Comparison of ENCODE assay signal across 27 cellular contexts in genomic region chr12:27342551-27342950, GRCh38. TPM values are rescaled to one million over a fixed set of nuclear protein-coding genes. Genes with fewer than 3 reads are reported as not detected.
DNase-seq lines count a peak whose midpoint lies in the region; ATAC-seq and TF ChIP-seq lines count a peak whose summit lies in the region.
"Had no signal": no experiment of that assay in that cellular context is flagged by ENCODE, and none has a peak within 500 bp of the region (broad histone marks: within the 10 kb centered on the region; RNA-seq: fewer than 3 reads in every experiment).

No MANE protein-coding gene starts in this region.

- H3K9me3 Mint-ChIP-seq in HFFc6 = no peaks in the 10 kb centered on the region; the same call in 1 of the 2 replicates
- H3K9me3 Mint-ChIP-seq in glutamatergic neuron (ENCODE audit: unreplicated experiment) = no peaks in the 10 kb centered on the region
- no peaks in the 10 kb centered on the region for H3K9me3 Mint-ChIP-seq in activated T-helper 1 cell treated with anti-CD3 and anti-CD28 coated beads, Interleukin-12 subunit alpha, Interleukin-12 subunit beta, Interleukin-2, Interleukin-4 antibody, amounts not matched to agents 30 ng/mL and 10 ng/mL and 1 ng/mL, durations not matched to agents 14 hours and 24 hours and 36 hours
- H3K9me3 Mint-ChIP-seq: activated naive CD4-positive, alpha-beta T cell treated with anti-CD3 and anti-CD28 coated beads, Interleukin-2, amount 50 U/mL, for 72 hours; natural killer cell had no signal

- no peak for ATAC-seq in GM18873 (IDR thresholded peaks at IDR 0.05; ENCODE audit: low FRiP score, unreplicated experiment)
- ATAC-seq: activated naive CD4-positive, alpha-beta T cell treated with anti-CD3 and anti-CD28 coated beads, Interleukin-2, amount 50 U/mL, for 72 hours; natural killer cell had no signal

- H3K4me3 Mint-ChIP-seq in HFFc6 = peak overlapping the region; percentile 76
- no peak overlapping the region for H3K4me3 Mint-ChIP-seq in glutamatergic neuron (ENCODE audit: unreplicated experiment)
- H3K4me3 Mint-ChIP-seq in activated T-helper 1 cell treated with anti-CD3 and anti-CD28 coated beads, Interleukin-12 subunit alpha, Interleukin-12 subunit beta, Interleukin-2, Interleukin-4 antibody, amounts not matched to agents 30 ng/mL and 10 ng/mL and 1 ng/mL, durations not matched to agents 14 hours and 24 hours and 36 hours = no peak overlapping the region
- H3K4me3 Mint-ChIP-seq: natural killer cell had no signal

- in situ Hi-C loops in ACHN (cut with HindIII; ENCODE audit: low pct_ligation_motif_present, low pct_unique_long_range_greater_than_20kb, low sequenced_read_pairs) = no loop called here
- in situ Hi-C loops in astrocyte of the spinal cord (cut with HindIII; ENCODE audit: low sequenced_read_pairs) = no loop called here

- no peak for TF ChIP-seq CTCF in HFFc6 (IDR thresholded peaks at IDR 0.05)
- TF ChIP-seq CTCF in astrocyte of the spinal cord (IDR thresholded peaks at IDR 0.05; ENCODE audit: low read depth, low read length) = no peak
- no peak for TF ChIP-seq CTCF in glutamatergic neuron (IDR thresholded peaks at IDR 0.05; ENCODE audit: partially characterized antibody, unreplicated experiment)

- DNase-seq in ACHN = peak; percentile 52
- peak; percentile 32 for DNase-seq in HFFc6
- peak; percentile 34 for DNase-seq in astrocyte of the spinal cord (ENCODE audit: low read depth, low spot score)
- peak; percentile 49 for DNase-seq in kidney tubule cell (ENCODE audit: low spot score)
- no peak for DNase-seq in glutamatergic neuron
- no peak for DNase-seq in NCI-H446 (lab: John Stamatoyannopoulos, UW)
- DNase-seq in activated T-helper 1 cell treated with anti-CD3 and anti-CD28 coated beads, Interleukin-12 subunit alpha, Interleukin-12 subunit beta, Interleukin-2, Interleukin-4 antibody, amounts not matched to agents 30 ng/mL and 10 ng/mL and 1 ng/mL, durations not matched to agents 14 hours and 24 hours and 36 hours (ENCODE audit: low spot score) = no peak
- DNase-seq: activated CD4-positive, alpha-beta T cell treated with anti-CD3 and anti-CD28 coated beads for 4 hours; activated effector memory CD4-positive, alpha-beta T cell treated with Interleukin-2 at 50 U/mL for 16 hours; amygdala; DMS153; effector CD4-positive, alpha-beta T cell; head of caudate nucleus; natural killer cell; NCI-H1930; NCI-H526; occipital lobe; Right ventricle myocardium superior; sigmoid colon; stimulated activated CD4-positive, alpha-beta T cell treated with anti-CD3 and anti-CD28 coated beads, Interleukin-15, amount 100 ng/mL, for 24 hours; stimulated activated CD4-positive, alpha-beta T cell treated with anti-CD3 and anti-CD28 coated beads, Interleukin-4, amount 100 ng/mL, for 4 hours; transverse colon; WERI-Rb-1 had no signal

- H3K27me3 Mint-ChIP-seq in HFFc6 (ENCODE audit: insufficient read depth) (no peaks in the 10 kb centered on the region; the same call in 1 of the 2 replicates), glutamatergic neuron (ENCODE audit: unreplicated experiment) (no peaks in the 10 kb centered on the region)
- no peaks in the 10 kb centered on the region for H3K27me3 Mint-ChIP-seq in activated T-helper 1 cell treated with anti-CD3 and anti-CD28 coated beads, Interleukin-12 subunit alpha, Interleukin-12 subunit beta, Interleukin-2, Interleukin-4 antibody, amounts not matched to agents 30 ng/mL and 10 ng/mL and 1 ng/mL, durations not matched to agents 14 hours and 24 hours and 36 hours (ENCODE audit: insufficient read depth)

- peak overlapping the region; percentile 99 for H3K27ac Mint-ChIP-seq in HFFc6
- no peak overlapping the region for H3K27ac Mint-ChIP-seq in glutamatergic neuron (ENCODE audit: unreplicated experiment)
- no peak overlapping the region for H3K27ac Mint-ChIP-seq in activated T-helper 1 cell treated with anti-CD3 and anti-CD28 coated beads, Interleukin-12 subunit alpha, Interleukin-12 subunit beta, Interleukin-2, Interleukin-4 antibody, amounts not matched to agents 30 ng/mL and 10 ng/mL and 1 ng/mL, durations not matched to agents 14 hours and 24 hours and 36 hours
- H3K27ac Mint-ChIP-seq: activated naive CD4-positive, alpha-beta T cell treated with anti-CD3 and anti-CD28 coated beads, Interleukin-2, amount 50 U/mL, for 72 hours; natural killer cell had no signal

- H3K4me1 Mint-ChIP-seq in HFFc6 (ENCODE audit: low read depth) = peaks cover 94% of the 10 kb centered on the region
- H3K4me1 Mint-ChIP-seq in glutamatergic neuron (ENCODE audit: low read depth, unreplicated experiment) = no peaks in the 10 kb centered on the region
- H3K4me1 Mint-ChIP-seq in activated T-helper 1 cell treated with anti-CD3 and anti-CD28 coated beads, Interleukin-12 subunit alpha, Interleukin-12 subunit beta, Interleukin-2, Interleukin-4 antibody, amounts not matched to agents 30 ng/mL and 10 ng/mL and 1 ng/mL, durations not matched to agents 14 hours and 24 hours and 36 hours (ENCODE audit: low read depth) = peaks cover 50% of the 10 kb centered on the region
- H3K4me1 Mint-ChIP-seq: natural killer cell had no signal

- no peak overlapping the region for H3K4me3 ChIP-seq in astrocyte of the spinal cord (ENCODE audit: low read depth, low read length)
- H3K4me3 ChIP-seq: BLaER1 treated with 17β-estradiol and CSF1 and Interleukin-3, amounts not matched to agents 10 nM and 100 nM; cardiac muscle cell; sigmoid colon; transverse colon had no signal

- H3K36me3 Mint-ChIP-seq in HFFc6 (ENCODE audit: low read depth) (peaks cover 26% of the 10 kb centered on the region), glutamatergic neuron (ENCODE audit: unreplicated experiment) (no peaks in the 10 kb centered on the region)
- peaks cover 19% of the 10 kb centered on the region for H3K36me3 Mint-ChIP-seq in activated T-helper 1 cell treated with anti-CD3 and anti-CD28 coated beads, Interleukin-12 subunit alpha, Interleukin-12 subunit beta, Interleukin-2, Interleukin-4 antibody, amounts not matched to agents 30 ng/mL and 10 ng/mL and 1 ng/mL, durations not matched to agents 14 hours and 24 hours and 36 hours (ENCODE audit: low read depth)
- H3K36me3 Mint-ChIP-seq: activated naive CD4-positive, alpha-beta T cell treated with anti-CD3 and anti-CD28 coated beads, Interleukin-2, amount 50 U/mL, for 72 hours; natural killer cell had no signal

- intact Hi-C loops in activated T-helper 1 cell treated with anti-CD3 and anti-CD28 coated beads, Interleukin-12 subunit alpha, Interleukin-12 subunit beta, Interleukin-2, Interleukin-4 antibody, amounts not matched to agents 30 ng/mL and 10 ng/mL and 1 ng/mL, durations not matched to agents 14 hours and 24 hours and 36 hours (cut with micrococcal nuclease) = no loop called here

RNA-seq across cellular contexts. Expression of gene BMAL2, which starts 9.9 kb away (rescaled TPM):
- 10 to 100 TPM; 23.1 to 47.1 (median 39.9) TPM for total RNA-seq in HFFc6 (2021; fragmentation: NEBNext Ultra II Directional; extraction: Animal tissue kit (Norgen Biotek cat#: 25700))
- 5.3 TPM for total RNA-seq in glutamatergic neuron (ENCODE audit: unreplicated experiment)
- total RNA-seq in activated T-helper 1 cell treated with anti-CD3 and anti-CD28 coated beads, Interleukin-12 subunit alpha, Interleukin-12 subunit beta, Interleukin-2, Interleukin-4 antibody, amounts not matched to agents 30 ng/mL and 10 ng/mL and 1 ng/mL, durations not matched to agents 14 hours and 24 hours and 36 hours = 57.2 and 58.0 TPM in 2 replicates

Comparison
In these comparisons a context has a peak if more than half of its experiments do, and no peak if none do; other contexts are left out.
1. DNase-seq: peak in ACHN (single experiment), HFFc6 (single experiment), astrocyte of the spinal cord (single experiment) and kidney tubule cell (single experiment); none in glutamatergic neuron (single experiment), NCI-H446 (0 of 2) and activated T-helper 1 cell treated with anti-CD3 and anti-CD28 coated beads, Interleukin-12 subunit alpha, Interleukin-12 subunit beta, Interleukin-2, Interleukin-4 antibody, amounts not matched to agents 30 ng/mL and 10 ng/mL and 1 ng/mL, durations not matched to agents 14 hours and 24 hours and 36 hours (single experiment).